Comparison of ENCODE assay signal across 9 cellular contexts in genomic region chr22:19149047-19149883, GRCh38. TPM values are rescaled to one million over a fixed set of nuclear protein-coding genes. Genes with fewer than 3 reads are reported as not detected.
DNase-seq lines count a peak whose midpoint lies in the region; ATAC-seq and TF ChIP-seq lines count a peak whose summit lies in the region.
"Had no signal": no experiment of that assay in that cellular context is flagged by ENCODE, and none has a peak within 500 bp of the region (broad histone marks: within the 10 kb centered on the region; RNA-seq: fewer than 3 reads in every experiment).

No MANE protein-coding gene starts in this region.

- peaks cover 19% of the 10 kb centered on the region for H3K4me1 Mint-ChIP-seq in GM23338
- peaks cover 15% of the 10 kb centered on the region for H3K4me1 Mint-ChIP-seq in T-helper 17 cell

- H3K36me3 ChIP-seq in GM23338 (ENCODE audit: insufficient read depth) (no peaks in the 10 kb centered on the region), smooth muscle cell (ENCODE audit: low read depth) (no peaks in the 10 kb centered on the region)
- H3K36me3 ChIP-seq: left lung had no signal

- 10% methylated on average over 90 of the region's 92 CpGs for WGBS in smooth muscle cell (ENCODE audit: low lambda C conversion rate)

- H3K9ac ChIP-seq in smooth muscle cell (ENCODE audit: low read depth) = no peak overlapping the region

- H3K4me3 ChIP-seq in GM23338 (peak overlapping the region; percentile 64), smooth muscle cell (peak overlapping the region; percentile 5)

- H3K27me3 Mint-ChIP-seq in GM23338 (ENCODE audit: insufficient read depth, low read depth, poor library complexity) (peaks cover 71% of the 10 kb centered on the region), T-helper 17 cell (peaks cover 45% of the 10 kb centered on the region)

- H3K27ac Mint-ChIP-seq in GM23338 (no peak overlapping the region), T-helper 17 cell (no peak overlapping the region)

- H3K27me3 ChIP-seq in GM23338 (ENCODE audit: insufficient read depth) (peaks cover 91% of the 10 kb centered on the region), smooth muscle cell (ENCODE audit: low read depth) (peaks cover 76% of the 10 kb centered on the region)

- H3K9me2 ChIP-seq in GM23338 (ENCODE audit: insufficient read depth) = no peaks in the 10 kb centered on the region

- H3K4me1 ChIP-seq in GM23338 (ENCODE audit: insufficient read depth) = no peaks in the 10 kb centered on the region; the same call in 1 of the 2 replicates
- no peaks in the 10 kb centered on the region for H3K4me1 ChIP-seq in smooth muscle cell (ENCODE audit: low read depth)

- H3K9me3 ChIP-seq in T-helper 17 cell (ENCODE audit: control insufficient read depth, low read length, poor library complexity, severe bottlenecking) = no peaks in the 10 kb centered on the region
- no peaks in the 10 kb centered on the region for H3K9me3 ChIP-seq in smooth muscle cell (replicated peaks; ENCODE audit: low read depth)
- H3K9me3 ChIP-seq: left lung had no signal

- H3K4me2 ChIP-seq in GM23338 (peak overlapping the region; percentile 87), smooth muscle cell (peak overlapping the region; percentile 74)

- DNase-seq in GM23338 (ENCODE audit: low spot score) (peak; percentile 75), T-helper 17 cell (peak in 1 of 3 donors; percentile 18), smooth muscle cell (lab: John Stamatoyannopoulos, UW; ENCODE audit: unreplicated experiment) (no peak), GM03348 (ENCODE audit: low spot score) (no peak), putamen (ENCODE audit: low spot score) (no peak)

- 0 out of 2 replicates have a peak, but pooled peaks cover 18% of the 10 kb centered on the region for H3F3A ChIP-seq in GM23338 (replicated peaks; ENCODE audit: low read depth)
- H3F3A ChIP-seq in smooth muscle cell (ENCODE audit: low read depth) = no peaks in the 10 kb centered on the region

- TF ChIP-seq CTCF in GM23338 (conservative IDR thresholded peaks at IDR 0.05; ENCODE audit: low read depth in 2 of 2) = no peak
- TF ChIP-seq CTCF in smooth muscle cell (IDR thresholded peaks at IDR 0.05; ENCODE audit: borderline replicate concordance, insufficient read depth, poor library complexity, severe bottlenecking) = no peak

- ATAC-seq in GM23338 (peak; percentile 55), T-helper 17 cell (peak; percentile 27), esophagus mucosa (peak; percentile 49), HG03460 (IDR thresholded peaks at IDR 0.05; ENCODE audit: unreplicated experiment) (no peak), GM19463 (IDR thresholded peaks at IDR 0.05; ENCODE audit: unreplicated experiment) (no peak)
- ATAC-seq: left lung had no signal

- H3K36me3 Mint-ChIP-seq in GM23338 (ENCODE audit: low read depth) = peaks cover 3% of the 10 kb centered on the region; the same call in 1 of the 3 replicates
- H3K36me3 Mint-ChIP-seq in T-helper 17 cell (ENCODE audit: low read depth) = peaks cover 11% of the 10 kb centered on the region

- H3K79me2 ChIP-seq in GM23338 (replicated peaks; ENCODE audit: insufficient read depth) (no peaks in the 10 kb centered on the region), smooth muscle cell (ENCODE audit: low read depth) (peaks cover 1% of the 10 kb centered on the region)

- H3K9me3 Mint-ChIP-seq in GM23338 = peaks cover 10% of the 10 kb centered on the region; the same call in 2 of the 3 replicates

- H3K27ac ChIP-seq in GM23338 (ENCODE audit: low read depth) = no peak overlapping the region
- no peak overlapping the region for H3K27ac ChIP-seq in smooth muscle cell (ENCODE audit: low read depth)
- H3K27ac ChIP-seq: left lung had no signal

- peak overlapping the region; percentile 96 for H2AFZ ChIP-seq in GM23338
- H2AFZ ChIP-seq in smooth muscle cell (ENCODE audit: low read depth) = no peak overlapping the region

- H3K4me3 Mint-ChIP-seq in GM23338 (peak overlapping the region; percentile 66), T-helper 17 cell (peak overlapping the region; percentile 75)

- H4K20me1 ChIP-seq in GM23338 (replicated peaks; ENCODE audit: insufficient read depth) = no peaks in the 10 kb centered on the region
- H4K20me1 ChIP-seq in smooth muscle cell (ENCODE audit: low read depth) = no peaks in the 10 kb centered on the region

TF ChIP-seq in GM23338, 12 proteins besides CTCF, POLR2A, EP300 and RAD21:
- TF ChIP-seq EZH2 (IDR thresholded peaks at IDR 0.05; ENCODE audit: low read depth, unreplicated experiment) (peak; percentile 76), POLR2AphosphoS5 (IDR thresholded peaks at IDR 0.05; ENCODE audit: low read depth) (peak; percentile 20; the same call in 1 of the 2 replicates)
- TF ChIP-seq, protein P1, sequence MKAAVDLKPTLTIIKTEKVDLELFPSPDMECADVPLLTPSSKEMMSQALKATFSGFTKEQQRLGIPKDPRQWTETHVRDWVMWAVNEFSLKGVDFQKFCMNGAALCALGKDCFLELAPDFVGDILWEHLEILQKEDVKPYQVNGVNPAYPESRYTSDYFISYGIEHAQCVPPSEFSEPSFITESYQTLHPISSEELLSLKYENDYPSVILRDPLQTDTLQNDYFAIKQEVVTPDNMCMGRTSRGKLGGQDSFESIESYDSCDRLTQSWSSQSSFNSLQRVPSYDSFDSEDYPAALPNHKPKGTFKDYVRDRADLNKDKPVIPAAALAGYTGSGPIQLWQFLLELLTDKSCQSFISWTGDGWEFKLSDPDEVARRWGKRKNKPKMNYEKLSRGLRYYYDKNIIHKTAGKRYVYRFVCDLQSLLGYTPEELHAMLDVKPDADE (IDR thresholded peaks at IDR 0.05) = no peak

RNA-seq across cellular contexts. Expression of gene GSC2, which starts 0.8 kb away (rescaled TPM):
- total RNA-seq in GM23338 (2014; rRNA removed; shearing (Covaris generic)) = not detected in 2 replicates
- polyA plus RNA-seq in GM23338 (2016; fragmentation: Nextera tagmentation; extraction: Ambion mirVana) (not detected in 2 replicates), smooth muscle cell (not detected in 2 replicates)
- total RNA-seq in T-helper 17 cell (not detected), esophagus mucosa (not detected), smooth muscle cell (not detected in 2 replicates)
- total RNA-seq: left lung had no signal

RNA-seq across cellular contexts. Expression of gene ESS2, which starts 4.8 kb away (rescaled TPM):
- 18.4 and 21.6 TPM in 2 replicates for total RNA-seq in GM23338 (2014; rRNA removed; shearing (Covaris generic))
- 12.3 and 15.2 TPM in 2 replicates for polyA plus RNA-seq in GM23338 (2016; fragmentation: Nextera tagmentation; extraction: Ambion mirVana)
- total RNA-seq in T-helper 17 cell = 10 to 100 TPM; 34.7 to 46.5 TPM
- total RNA-seq in esophagus mucosa = 9.9 TPM
- total RNA-seq in smooth muscle cell = 9.2 and 14.8 TPM in 2 replicates
- polyA plus RNA-seq in smooth muscle cell = 12.9 and 18.2 TPM in 2 replicates

RNA-seq across cellular contexts. Expression of gene TSSK2, which starts 18.2 kb away (rescaled TPM):
- total RNA-seq in GM23338 (2014; rRNA removed; shearing (Covaris generic)) = not detected in 2 replicates
- polyA plus RNA-seq in GM23338 (2016; fragmentation: Nextera tagmentation; extraction: Ambion mirVana) (not detected in 2 replicates), smooth muscle cell (not detected in 2 replicates)
- total RNA-seq in T-helper 17 cell (under 1 TPM; 0.20 to 0.29 TPM), esophagus mucosa (not detected), smooth muscle cell (not detected in 2 replicates)
- total RNA-seq: left lung had no signal

RNA-seq across cellular contexts. Expression of gene DGCR2, which starts 27.1 kb away (rescaled TPM):
- total RNA-seq in GM23338 (2014; rRNA removed; shearing (Covaris generic)) = 59.3 and 83.0 TPM in 2 replicates
- polyA plus RNA-seq in GM23338 (2016; fragmentation: Nextera tagmentation; extraction: Ambion mirVana) (18.5 and 21.0 TPM in 2 replicates), smooth muscle cell (53.2 and 54.7 TPM in 2 replicates)
- total RNA-seq in T-helper 17 cell (10 to 100 TPM; 37.7 TPM), esophagus mucosa (46.6 TPM), smooth muscle cell (29.0 and 46.7 TPM in 2 replicates)

RNA-seq across cellular contexts. Expression of gene SLC25A1, which starts 29.3 kb away (rescaled TPM):
- total RNA-seq in GM23338 (2014; rRNA removed; shearing (Covaris generic)) = 210 and 242 TPM in 2 replicates
- polyA plus RNA-seq in GM23338 (2016; fragmentation: Nextera tagmentation; extraction: Ambion mirVana) = 141 and 145 TPM in 2 replicates
- 10 to 100 TPM; 18.4 to 21.3 TPM for total RNA-seq in T-helper 17 cell
- total RNA-seq in esophagus mucosa = 78.5 TPM
- total RNA-seq in smooth muscle cell = 56.5 and 75.6 TPM in 2 replicates
- polyA plus RNA-seq in smooth muscle cell = 182 and 204 TPM in 2 replicates

Comparison
In these comparisons a context has a peak if more than half of its experiments do, and no peak if none do; other contexts are left out.
1. ATAC-seq: peak in GM23338 (single experiment), T-helper 17 cell (single experiment) and esophagus mucosa (single experiment); none in HG03460 (single experiment) and GM19463 (single experiment).